ENCODE assay signal across 11 cellular contexts in genomic region chr1:87089070-87089736, GRCh38.
"Had no signal": no experiment of that assay in that cellular context is flagged by ENCODE, and none has a peak within 500 bp of the region (broad histone marks: within the 10 kb centered on the region; RNA-seq: fewer than 3 reads in every experiment).

No MANE protein-coding gene starts in this region.

- H3K27ac ChIP-seq: left lung, testis, upper lobe of right lung had no signal

- H3K4me3 ChIP-seq: left lung, testis, upper lobe of right lung had no signal

- H3K9me3 ChIP-seq: left lung, testis, upper lobe of right lung had no signal

- H3K27me3 ChIP-seq: left lung, testis, upper lobe of right lung had no signal

- H3K4me1 ChIP-seq: left lung, testis, upper lobe of right lung had no signal

- H3K36me3 ChIP-seq: left lung, upper lobe of right lung had no signal

- ATAC-seq: left lung; natural killer cell treated with Interleukin-12 subunit alpha and Interleukin-12 subunit beta and Interleukin-15 and Interleukin-18, amount 100 ng/mL, for 72 hours; upper lobe of right lung had no signal

- DNase-seq: activated CD4-positive, alpha-beta memory T cell treated with anti-CD3 and anti-CD28 coated beads, Interleukin-2, amount 10 ng/mL, durations not matched to agents 7 days and 5 days; activated naive CD4-positive, alpha-beta T cell; effector CD4-positive, alpha-beta T cell; islet precursor cell; left lung; mesenchymal stem cell; stimulated activated CD4-positive, alpha-beta T cell treated with anti-CD3 and anti-CD28 coated beads, Interleukin-2, amount 100 ng/mL, for 48 hours; stimulated activated naive CD4-positive, alpha-beta T cell treated with Interleukin-2 at 50 U/mL for 16 hours; testis; upper lobe of right lung had no signal
